ENCODE assay signal across 1 cellular context in the genomic region with DNA sequence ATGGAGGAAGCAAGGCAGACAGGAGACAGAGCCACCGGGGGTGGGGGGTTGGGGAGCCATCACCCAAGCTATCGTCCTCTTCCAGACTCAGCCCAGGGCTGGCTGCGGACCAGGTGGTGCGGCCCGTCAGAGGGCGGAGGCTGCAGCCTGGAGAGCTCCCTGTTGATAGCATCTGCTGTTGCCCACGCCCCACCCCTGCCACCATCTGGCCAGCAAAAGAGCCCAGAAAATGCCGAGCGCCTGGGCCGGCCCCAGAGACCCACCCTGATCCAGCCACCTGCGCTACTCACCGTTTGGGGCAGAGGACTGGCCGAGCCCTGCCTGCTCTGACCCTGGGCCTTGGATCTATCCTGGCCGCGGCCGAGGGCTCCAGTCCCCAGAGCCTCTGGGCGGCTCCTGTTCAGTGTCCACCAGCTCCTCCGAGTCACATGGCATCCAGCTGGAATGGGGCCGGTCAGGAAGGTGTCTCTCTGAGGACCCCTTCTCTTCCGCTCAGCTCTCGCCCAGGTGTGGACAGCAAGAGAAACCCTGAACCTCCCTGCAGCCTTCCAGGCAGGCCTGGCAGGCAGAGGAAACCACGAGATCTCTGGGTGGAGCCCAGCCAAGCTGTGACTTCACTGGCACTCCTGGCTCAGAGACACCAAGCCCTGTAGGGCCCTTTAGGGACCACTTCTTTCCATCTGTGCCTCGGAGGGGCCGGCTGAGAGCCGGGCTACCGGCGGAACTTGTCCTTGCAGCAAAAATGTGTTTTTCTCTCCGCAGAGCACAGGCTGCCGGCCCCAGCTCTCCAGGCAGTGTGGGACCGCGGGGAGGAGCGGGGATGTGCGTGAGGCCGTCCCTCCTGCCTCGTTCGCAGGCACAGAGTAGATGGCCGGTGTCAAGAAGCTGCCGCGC.
A peak's percentile ranks its signal among the peaks of the same experiment; 100 is the strongest.
TF ChIP-seq lines count a peak whose summit lies in the region.

A gene with protein sequence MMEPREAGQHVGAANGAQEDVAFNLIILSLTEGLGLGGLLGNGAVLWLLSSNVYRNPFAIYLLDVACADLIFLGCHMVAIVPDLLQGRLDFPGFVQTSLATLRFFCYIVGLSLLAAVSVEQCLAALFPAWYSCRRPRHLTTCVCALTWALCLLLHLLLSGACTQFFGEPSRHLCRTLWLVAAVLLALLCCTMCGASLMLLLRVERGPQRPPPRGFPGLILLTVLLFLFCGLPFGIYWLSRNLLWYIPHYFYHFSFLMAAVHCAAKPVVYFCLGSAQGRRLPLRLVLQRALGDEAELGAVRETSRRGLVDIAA (minus strand): TSS at position 567 of the 894 bp plus-strand sequence. CDS start 3,618 bp downstream, outside the sequence.

TF ChIP-seq in K562, 482 proteins besides CTCF, POLR2A, EP300 and RAD21 (continued from another document and continues in another):
- 0 out of 4 replicates have a peak, but pooled peaks of 1 of the 2 experiments have one; percentile 18 for TF ChIP-seq ZMIZ1 (IDR thresholded peaks at IDR 0.05; ENCODE audit: low read depth in 2 of 2, low read length in 2 of 2)
- no peak for TF ChIP-seq THRA (IDR thresholded peaks at IDR 0.05)
- TF ChIP-seq ZZZ3 (IDR thresholded peaks at IDR 0.05) = no peak
- TF ChIP-seq, protein P1, sequence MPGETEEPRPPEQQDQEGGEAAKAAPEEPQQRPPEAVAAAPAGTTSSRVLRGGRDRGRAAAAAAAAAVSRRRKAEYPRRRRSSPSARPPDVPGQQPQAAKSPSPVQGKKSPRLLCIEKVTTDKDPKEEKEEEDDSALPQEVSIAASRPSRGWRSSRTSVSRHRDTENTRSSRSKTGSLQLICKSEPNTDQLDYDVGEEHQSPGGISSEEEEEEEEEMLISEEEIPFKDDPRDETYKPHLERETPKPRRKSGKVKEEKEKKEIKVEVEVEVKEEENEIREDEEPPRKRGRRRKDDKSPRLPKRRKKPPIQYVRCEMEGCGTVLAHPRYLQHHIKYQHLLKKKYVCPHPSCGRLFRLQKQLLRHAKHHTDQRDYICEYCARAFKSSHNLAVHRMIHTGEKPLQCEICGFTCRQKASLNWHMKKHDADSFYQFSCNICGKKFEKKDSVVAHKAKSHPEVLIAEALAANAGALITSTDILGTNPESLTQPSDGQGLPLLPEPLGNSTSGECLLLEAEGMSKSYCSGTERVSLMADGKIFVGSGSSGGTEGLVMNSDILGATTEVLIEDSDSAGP (CRISPR knock-in tag; IDR thresholded peaks at IDR 0.05) = no peak
- TF ChIP-seq U2AF1 (optimal IDR thresholded peaks at IDR 0.05; ENCODE audit: low read depth, low read length) = no peak
- no peak for TF ChIP-seq ZFPM2 (CRISPR knock-in tag; IDR thresholded peaks at IDR 0.05)
- no peak for TF ChIP-seq ZFX (CRISPR knock-in tag; IDR thresholded peaks at IDR 0.05)
- TF ChIP-seq ZNF583 (CRISPR knock-in tag; IDR thresholded peaks at IDR 0.05) = no peak
- TF ChIP-seq TAL1 (IDR thresholded peaks at IDR 0.05) = peak; percentile 82
- peak; percentile 79 for TF ChIP-seq NFIC (IDR thresholded peaks at IDR 0.05)
- TF ChIP-seq SMARCC2 (IDR thresholded peaks at IDR 0.05; ENCODE audit: low read depth) = no peak
- TF ChIP-seq ZNF668 (CRISPR knock-in tag; IDR thresholded peaks at IDR 0.05) = no peak
- no peak for TF ChIP-seq SIN3A (IDR thresholded peaks at IDR 0.05; ENCODE audit: borderline replicate concordance in 2 of 2, control insufficient read depth in 1 of 2, low read depth in 2 of 2, low read length in 2 of 2)
- 0 out of 2 replicates have a peak, but pooled peaks have one; percentile 9 for TF ChIP-seq ZNF511 (CRISPR knock-in tag; IDR thresholded peaks at IDR 0.05)
- TF ChIP-seq GTF2F1 (IDR thresholded peaks at IDR 0.05; ENCODE audit: low read depth, low read length) = no peak
- 0 out of 2 replicates have a peak, but pooled peaks have one; percentile 9 for TF ChIP-seq CREM (IDR thresholded peaks at IDR 0.05; ENCODE audit: low read depth)
- TF ChIP-seq HDAC2 (IDR thresholded peaks at IDR 0.05) = no peak; the same call in 1 of the 2 replicates
- no peak for TF ChIP-seq STAT6 (CRISPR knock-in tag; IDR thresholded peaks at IDR 0.05)
- TF ChIP-seq ZFP36 (IDR thresholded peaks at IDR 0.05; ENCODE audit: low read depth, low read length, partially characterized antibody) = peak; percentile 93
- TF ChIP-seq E2F6 (IDR thresholded peaks at IDR 0.05; ENCODE audit: borderline replicate concordance in 1 of 2, extremely low read depth in 1 of 2, insufficient read depth in 1 of 2, insufficient read length in 1 of 2, low read depth in 1 of 2, low read length in 1 of 2, poor library complexity in 1 of 2, severe bottlenecking in 1 of 2) = no peak
- TF ChIP-seq ATF7 (IDR thresholded peaks at IDR 0.05) = 0 out of 2 replicates have a peak, but pooled peaks have one; percentile 13
- TF ChIP-seq, protein P2, sequence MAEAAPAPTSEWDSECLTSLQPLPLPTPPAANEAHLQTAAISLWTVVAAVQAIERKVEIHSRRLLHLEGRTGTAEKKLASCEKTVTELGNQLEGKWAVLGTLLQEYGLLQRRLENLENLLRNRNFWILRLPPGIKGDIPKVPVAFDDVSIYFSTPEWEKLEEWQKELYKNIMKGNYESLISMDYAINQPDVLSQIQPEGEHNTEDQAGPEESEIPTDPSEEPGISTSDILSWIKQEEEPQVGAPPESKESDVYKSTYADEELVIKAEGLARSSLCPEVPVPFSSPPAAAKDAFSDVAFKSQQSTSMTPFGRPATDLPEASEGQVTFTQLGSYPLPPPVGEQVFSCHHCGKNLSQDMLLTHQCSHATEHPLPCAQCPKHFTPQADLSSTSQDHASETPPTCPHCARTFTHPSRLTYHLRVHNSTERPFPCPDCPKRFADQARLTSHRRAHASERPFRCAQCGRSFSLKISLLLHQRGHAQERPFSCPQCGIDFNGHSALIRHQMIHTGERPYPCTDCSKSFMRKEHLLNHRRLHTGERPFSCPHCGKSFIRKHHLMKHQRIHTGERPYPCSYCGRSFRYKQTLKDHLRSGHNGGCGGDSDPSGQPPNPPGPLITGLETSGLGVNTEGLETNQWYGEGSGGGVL (CRISPR knock-in tag; IDR thresholded peaks at IDR 0.05) = no peak
- no peak for TF ChIP-seq MBD1 (CRISPR knock-in tag; IDR thresholded peaks at IDR 0.05)
- TF ChIP-seq ETV5 (CRISPR knock-in tag; IDR thresholded peaks at IDR 0.05; ENCODE audit: low read depth) = 0 out of 2 replicates have a peak, but pooled peaks have one; percentile 54
- no peak for TF ChIP-seq CBFB (CRISPR knock-in tag; IDR thresholded peaks at IDR 0.05)
- TF ChIP-seq ELF2 (CRISPR knock-in tag; IDR thresholded peaks at IDR 0.05) = no peak
- peak; percentile 69 to 84; a peak in 3 of 4 replicates for TF ChIP-seq TRIM24 (IDR thresholded peaks at IDR 0.05)
- TF ChIP-seq BDP1 (IDR thresholded peaks at IDR 0.05; ENCODE audit: insufficient read depth, insufficient read length) = no peak
- TF ChIP-seq ELF4 (CRISPR knock-in tag; IDR thresholded peaks at IDR 0.05) = no peak
